ENCODE assay signal across 18 cellular contexts in the genomic region with DNA sequence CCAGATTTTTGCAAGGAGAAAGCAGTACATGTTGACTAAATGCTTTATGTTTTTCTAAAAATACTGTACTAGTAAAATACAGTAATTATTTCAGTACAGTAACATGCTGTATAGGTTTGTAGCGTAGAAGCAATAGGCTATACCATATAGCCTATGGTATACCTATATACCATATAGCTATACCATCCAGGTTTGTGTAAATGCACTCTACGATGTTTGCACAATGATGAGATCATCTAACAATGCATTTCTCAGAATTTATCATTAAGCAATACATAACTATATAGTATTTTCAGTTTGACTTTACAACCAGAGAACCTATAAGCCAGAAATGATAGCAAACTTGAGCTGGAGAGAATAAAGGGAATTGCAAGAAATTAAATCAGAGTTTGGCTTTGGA.
A peak's percentile ranks its signal among the peaks of the same experiment; 100 is the strongest.
DNase-seq lines count a peak whose midpoint lies in the region; ATAC-seq and TF ChIP-seq lines count a peak whose summit lies in the region.
"Had no signal": no experiment of that assay in that cellular context is flagged by ENCODE, and none has a peak within 500 bp of the region (broad histone marks: within the 10 kb centered on the region; RNA-seq: fewer than 3 reads in every experiment).

No MANE protein-coding gene starts in this region.

- POLR2A ChIA-PET in HEK293 (lab: Yijun Ruan, JAX) (no interaction called here), PC-3 (lab: Charles Lee; ENCODE audit: unreplicated experiment) (no interaction called here)

- no TSS peak for BruUV-seq in PC-3 (replicated peaks; lab: Mats Ljungman, UMichigan)

- intact Hi-C loops in PC-3 (cut with micrococcal nuclease) (no loop called here), mucosa of descending colon (cut with DNase I, micrococcal nuclease) (no loop called here)

- no peaks in the 10 kb centered on the region for H3K79me2 ChIP-seq in PC-3 (ENCODE audit: low read length)

- no peak overlapping the region for H3K4me3 ChIP-seq in HEK293 (ENCODE audit: low read depth, low read length)
- H3K4me3 ChIP-seq in PC-3 (ENCODE audit: low read length): no peak overlapping the region
- H3K4me3 ChIP-seq in mucosa of descending colon: no peak overlapping the region
- H3K4me3 ChIP-seq: BLaER1 had no signal

- H3K9me3 ChIP-seq in HEK293 (ENCODE audit: control insufficient read depth, insufficient read depth, low read depth, low read length) (no peaks in the 10 kb centered on the region), PC-3 (ENCODE audit: low read length) (no peaks in the 10 kb centered on the region), mucosa of descending colon (no peaks in the 10 kb centered on the region)
- H3K9me3 ChIP-seq: BE2C, BLaER1, Caco-2 had no signal

- H2AFZ ChIP-seq in PC-3 (ENCODE audit: low read length): no peak overlapping the region

- no peak overlapping the region for H3K4me2 ChIP-seq in PC-3 (ENCODE audit: low read length)
- H3K4me2 ChIP-seq: BLaER1 had no signal

- H3K36me3 ChIP-seq in HEK293 (ENCODE audit: control insufficient read depth in 2 of 2, insufficient read depth in 1 of 2, low read length in 2 of 2) (no peaks in the 10 kb centered on the region), PC-3 (ENCODE audit: low read depth, low read length) (no peaks in the 10 kb centered on the region), mucosa of descending colon (ENCODE audit: low read depth) (no peaks in the 10 kb centered on the region)
- H3K36me3 ChIP-seq: BE2C had no signal

- DNase-seq in PC-3 (peak; percentile 47), mucosa of descending colon (no peak), caudate nucleus (lab: John Stamatoyannopoulos, UW) (no peak)
- no peak for DNase-seq in activated CD4-positive, alpha-beta T cell treated with anti-CD3 and anti-CD28 coated beads for 48 hours
- no peak for DNase-seq in T-helper 2 cell treated with Interferon-gamma antibody and Interleukin-4, amounts not matched to agents 5 μg/mL and 100 μg/mL, for 36 hours (ENCODE audit: low spot score)
- DNase-seq: 8988T; ACHN; BE2C; C1 segment of cervical spinal cord; Caco-2; Calu3; CD4-positive, CD25-positive, alpha-beta regulatory T cell; CD8-positive, alpha-beta T cell; DMS79 treated with DMSO at 0.1 percent for 48 hours; GF-D8 had no signal

- H3K27ac ChIP-seq in HEK293 (ENCODE audit: extremely low read depth, low read depth, low read length) (no peak overlapping the region), PC-3 (ENCODE audit: low read length) (no peak overlapping the region), caudate nucleus (ENCODE audit: low read depth, low read length) (no peak overlapping the region)
- H3K27ac ChIP-seq: BLaER1 had no signal

- no peaks in the 10 kb centered on the region for H3K9me2 ChIP-seq in PC-3 (replicated peaks; ENCODE audit: low read length)

- CTCF ChIA-PET in HEK293 (lab: Yijun Ruan, JAX): interaction anchor here (1.2 kb wide), 1 partner anchor 411 kb away, joined by 3 read pairs; no protein-coding TSS in a partner anchor
- CTCF ChIA-PET in PC-3 (lab: Charles Lee): no interaction called here

- H4K20me1 ChIP-seq in PC-3 (ENCODE audit: low read length): no peaks in the 10 kb centered on the region
- H4K20me1 ChIP-seq: BLaER1 had no signal

- H3K4me3 Mint-ChIP-seq in T-helper 2 cell treated with Interferon-gamma antibody and Interleukin-4, amounts not matched to agents 5 μg/mL and 100 μg/mL, for 36 hours: no peak overlapping the region
- H3K4me3 Mint-ChIP-seq: CD14-positive monocyte; CD4-positive, CD25-positive, alpha-beta regulatory T cell; CD8-positive, alpha-beta T cell had no signal

- H3K4me1 Mint-ChIP-seq in T-helper 2 cell treated with Interferon-gamma antibody and Interleukin-4, amounts not matched to agents 5 μg/mL and 100 μg/mL, for 36 hours (ENCODE audit: low read depth): no peaks in the 10 kb centered on the region

- no peaks in the 10 kb centered on the region for H3K36me3 Mint-ChIP-seq in T-helper 2 cell treated with Interferon-gamma antibody and Interleukin-4, amounts not matched to agents 5 μg/mL and 100 μg/mL, for 36 hours (ENCODE audit: low read depth)

- H3K9me3 Mint-ChIP-seq in T-helper 2 cell treated with Interferon-gamma antibody and Interleukin-4, amounts not matched to agents 5 μg/mL and 100 μg/mL, for 36 hours: no peaks in the 10 kb centered on the region
- H3K9me3 Mint-ChIP-seq: CD4-positive, CD25-positive, alpha-beta regulatory T cell; CD8-positive, alpha-beta T cell had no signal

- H3K9ac ChIP-seq in PC-3 (ENCODE audit: low read length): no peak overlapping the region
- H3K9ac ChIP-seq: BLaER1 had no signal

- ATAC-seq in PC-3 (peak; percentile 31; the same call in 1 of the 2 replicates), mucosa of descending colon (peak; percentile 50)
- ATAC-seq: CD8-positive, alpha-beta T cell had no signal

- H3K4me1 ChIP-seq in HEK293 (ENCODE audit: control insufficient read depth, insufficient read depth, low read length) (no peaks in the 10 kb centered on the region), PC-3 (ENCODE audit: insufficient read depth, low read length) (peaks cover 26% of the 10 kb centered on the region), mucosa of descending colon (ENCODE audit: low read depth) (no peaks in the 10 kb centered on the region)
- H3K4me1 ChIP-seq: BLaER1, Caco-2 had no signal

- no peak for TF ChIP-seq CTCF in HEK293 (tag by site-specific recombination; IDR thresholded peaks at IDR 0.05)
- no peak for TF ChIP-seq CTCF in PC-3 (conservative IDR thresholded peaks at IDR 0.05; ENCODE audit: low read depth, low read length)
- no peak for TF ChIP-seq CTCF in mucosa of descending colon (IDR thresholded peaks at IDR 0.05)

- no peaks in the 10 kb centered on the region for H3F3A ChIP-seq in PC-3 (ENCODE audit: low read length, unreplicated experiment)

- no peaks in the 10 kb centered on the region for H3K27me3 Mint-ChIP-seq in T-helper 2 cell treated with Interferon-gamma antibody and Interleukin-4, amounts not matched to agents 5 μg/mL and 100 μg/mL, for 36 hours (ENCODE audit: low read depth)
- H3K27me3 Mint-ChIP-seq: CD4-positive, CD25-positive, alpha-beta regulatory T cell had no signal

- no peaks in the 10 kb centered on the region for H3K27me3 ChIP-seq in PC-3 (ENCODE audit: low read length)
- H3K27me3 ChIP-seq: BE2C, BLaER1 had no signal

- H3K27ac Mint-ChIP-seq in T-helper 2 cell treated with Interferon-gamma antibody and Interleukin-4, amounts not matched to agents 5 μg/mL and 100 μg/mL, for 36 hours: no peak overlapping the region
- H3K27ac Mint-ChIP-seq: CD14-positive monocyte; CD4-positive, CD25-positive, alpha-beta regulatory T cell; CD8-positive, alpha-beta T cell had no signal

TF ChIP-seq in HEK293, 187 proteins besides CTCF, POLR2A, EP300 and RAD21:
- no peak for TF ChIP-seq SALL2 (tag by site-specific recombination; IDR thresholded peaks at IDR 0.05; ENCODE audit: borderline replicate concordance)
- TF ChIP-seq ZNF521 (tag by site-specific recombination; IDR thresholded peaks at IDR 0.05): no peak
- no peak for TF ChIP-seq ZNF24 (tag by site-specific recombination; IDR thresholded peaks at IDR 0.05)
- TF ChIP-seq ZIC2 (tag by site-specific recombination; IDR thresholded peaks at IDR 0.05): no peak
- TF ChIP-seq ZNF184 (tag by site-specific recombination; IDR thresholded peaks at IDR 0.05): no peak
- TF ChIP-seq, protein P1, sequence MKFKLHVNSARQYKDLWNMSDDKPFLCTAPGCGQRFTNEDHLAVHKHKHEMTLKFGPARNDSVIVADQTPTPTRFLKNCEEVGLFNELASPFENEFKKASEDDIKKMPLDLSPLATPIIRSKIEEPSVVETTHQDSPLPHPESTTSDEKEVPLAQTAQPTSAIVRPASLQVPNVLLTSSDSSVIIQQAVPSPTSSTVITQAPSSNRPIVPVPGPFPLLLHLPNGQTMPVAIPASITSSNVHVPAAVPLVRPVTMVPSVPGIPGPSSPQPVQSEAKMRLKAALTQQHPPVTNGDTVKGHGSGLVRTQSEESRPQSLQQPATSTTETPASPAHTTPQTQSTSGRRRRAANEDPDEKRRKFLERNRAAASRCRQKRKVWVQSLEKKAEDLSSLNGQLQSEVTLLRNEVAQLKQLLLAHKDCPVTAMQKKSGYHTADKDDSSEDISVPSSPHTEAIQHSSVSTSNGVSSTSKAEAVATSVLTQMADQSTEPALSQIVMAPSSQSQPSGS (tag by site-specific recombination; IDR thresholded peaks at IDR 0.05; ENCODE audit: low read depth): no peak
- peak; percentile 92 for TF ChIP-seq ZNF211 (tag by site-specific recombination; IDR thresholded peaks at IDR 0.05; ENCODE audit: low read depth)
